In genomic region chrX:104902070-104902469, GRCh38 we compare ENCODE assay signal across 34 cellular contexts.
"Had no signal": no experiment of that assay in that cellular context is flagged by ENCODE, and none has a peak within 500 bp of the region (broad histone marks: within the 10 kb centered on the region; RNA-seq: fewer than 3 reads in every experiment).

No MANE protein-coding gene starts in this region.

- H3K27me3 Mint-ChIP-seq: activated B cell treated with CpG ODN at 0.5 μM for 24 hours; activated CD4-positive, alpha-beta memory T cell treated with anti-CD3 and anti-CD28 coated beads for 36 hours; activated CD4-positive, alpha-beta T cell treated with anti-CD3 and anti-CD28 coated beads, Interleukin-2, amount 10 ng/mL, durations not matched to agents 24 days and 14 days; activated CD8-positive, alpha-beta T cell treated with anti-CD3 and anti-CD28 coated beads for 36 hours; activated naive CD8-positive, alpha-beta T cell treated with anti-CD3 and anti-CD28 coated beads for 36 hours; activated T-helper 17 cell treated with anti-CD3 and anti-CD28 coated beads, Interleukin-2, amount 50 U/mL, for 72 hours had no signal

- H3K27ac Mint-ChIP-seq: activated B cell treated with CpG ODN at 0.5 μM for 24 hours; activated CD4-positive, alpha-beta memory T cell treated with anti-CD3 and anti-CD28 coated beads for 36 hours; activated CD4-positive, alpha-beta T cell treated with anti-CD3 and anti-CD28 coated beads, Interleukin-2, amount 10 ng/mL, durations not matched to agents 24 days and 14 days; activated CD8-positive, alpha-beta T cell treated with anti-CD3 and anti-CD28 coated beads for 36 hours; activated naive CD4-positive, alpha-beta T cell treated with anti-CD3 and anti-CD28 coated beads for 36 hours; activated naive CD4-positive, alpha-beta T cell treated with anti-CD3 and anti-CD28 coated beads, Interleukin-2, amount 50 U/mL, for 72 hours; activated naive CD8-positive, alpha-beta T cell treated with anti-CD3 and anti-CD28 coated beads for 36 hours; activated T-cell treated with anti-CD3 and anti-CD28 coated beads, Interleukin-2, amount 50 U/mL, for 72 hours; activated T-helper 1 cell treated with anti-CD3 and anti-CD28 coated beads, Interleukin-12 subunit alpha, Interleukin-12 subunit beta, Interleukin-2, Interleukin-4 antibody, amounts not matched to agents 30 ng/mL and 10 ng/mL and 1 ng/mL, durations not matched to agents 14 hours and 24 hours and 36 hours; activated T-helper 17 cell treated with anti-CD3 and anti-CD28 coated beads, Interleukin-2, amount 50 U/mL, for 72 hours; T-helper 1 cell treated with Interleukin-12 subunit alpha and Interleukin-12 subunit beta and Interleukin-4 antibody, amounts not matched to agents 30 μg/mL and 1 μg/mL, for 36 hours; T-helper 2 cell treated with Interferon-gamma antibody and Interleukin-4, amounts not matched to agents 5 μg/mL and 100 μg/mL, for 36 hours had no signal

- H3K4me1 Mint-ChIP-seq: activated B cell treated with CpG ODN at 0.5 μM for 24 hours; activated CD4-positive, alpha-beta T cell treated with anti-CD3 and anti-CD28 coated beads, Interleukin-2, amount 10 ng/mL, durations not matched to agents 24 days and 14 days; activated T-helper 17 cell treated with anti-CD3 and anti-CD28 coated beads, Interleukin-2, amount 50 U/mL, for 72 hours had no signal

- ATAC-seq: activated CD8-positive, alpha-beta T cell treated with anti-CD3 and anti-CD28 coated beads for 36 hours; activated T-cell treated with anti-CD3 and anti-CD28 coated beads, Interleukin-2, amount 50 U/mL, for 4 hours; activated T-cell treated with anti-CD3 and anti-CD28 coated beads, Interleukin-2, amount 50 U/mL, for 72 hours; activated T-helper 17 cell treated with anti-CD3 and anti-CD28 coated beads, Interleukin-2, amount 50 U/mL, for 72 hours; body of pancreas had no signal

- H3K9me3 Mint-ChIP-seq: activated B cell treated with CpG ODN at 0.5 μM for 24 hours; activated CD4-positive, alpha-beta memory T cell treated with anti-CD3 and anti-CD28 coated beads for 36 hours; activated CD4-positive, alpha-beta T cell treated with anti-CD3 and anti-CD28 coated beads, Interleukin-2, amount 10 ng/mL, durations not matched to agents 24 days and 14 days; activated CD8-positive, alpha-beta T cell treated with anti-CD3 and anti-CD28 coated beads for 36 hours; activated naive CD4-positive, alpha-beta T cell treated with anti-CD3 and anti-CD28 coated beads for 36 hours; activated naive CD4-positive, alpha-beta T cell treated with anti-CD3 and anti-CD28 coated beads, Interleukin-2, amount 50 U/mL, for 72 hours; activated T-cell treated with anti-CD3 and anti-CD28 coated beads, Interleukin-2, amount 50 U/mL, for 4 hours; activated T-cell treated with anti-CD3 and anti-CD28 coated beads, Interleukin-2, amount 50 U/mL, for 72 hours; activated T-helper 1 cell treated with anti-CD3 and anti-CD28 coated beads, Interleukin-12 subunit alpha, Interleukin-12 subunit beta, Interleukin-2, Interleukin-4 antibody, amounts not matched to agents 30 ng/mL and 10 ng/mL and 1 ng/mL, durations not matched to agents 14 hours and 24 hours and 36 hours; activated T-helper 17 cell treated with anti-CD3 and anti-CD28 coated beads, Interleukin-2, amount 50 U/mL, for 72 hours; T-helper 1 cell treated with Interleukin-12 subunit alpha and Interleukin-12 subunit beta and Interleukin-4 antibody, amounts not matched to agents 30 μg/mL and 1 μg/mL, for 36 hours; T-helper 2 cell treated with Interferon-gamma antibody and Interleukin-4, amounts not matched to agents 5 μg/mL and 100 μg/mL, for 36 hours had no signal

- FAIRE-seq: TTC549 had no signal

- H3K4me3 Mint-ChIP-seq: activated B cell treated with CpG ODN at 0.5 μM for 24 hours; activated CD4-positive, alpha-beta memory T cell treated with anti-CD3 and anti-CD28 coated beads for 36 hours; activated CD4-positive, alpha-beta T cell treated with anti-CD3 and anti-CD28 coated beads, Interleukin-2, amount 10 ng/mL, durations not matched to agents 24 days and 14 days; activated CD8-positive, alpha-beta T cell treated with anti-CD3 and anti-CD28 coated beads for 36 hours; activated naive CD4-positive, alpha-beta T cell treated with anti-CD3 and anti-CD28 coated beads for 36 hours; activated naive CD8-positive, alpha-beta T cell treated with anti-CD3 and anti-CD28 coated beads for 36 hours; activated T-cell treated with anti-CD3 and anti-CD28 coated beads, Interleukin-2, amount 50 U/mL, for 4 hours; activated T-cell treated with anti-CD3 and anti-CD28 coated beads, Interleukin-2, amount 50 U/mL, for 72 hours; activated T-helper 1 cell treated with anti-CD3 and anti-CD28 coated beads, Interleukin-12 subunit alpha, Interleukin-12 subunit beta, Interleukin-2, Interleukin-4 antibody, amounts not matched to agents 30 ng/mL and 10 ng/mL and 1 ng/mL, durations not matched to agents 14 hours and 24 hours and 36 hours; activated T-helper 17 cell treated with anti-CD3 and anti-CD28 coated beads, Interleukin-2, amount 50 U/mL, for 72 hours; T-helper 1 cell treated with Interleukin-12 subunit alpha and Interleukin-12 subunit beta and Interleukin-4 antibody, amounts not matched to agents 30 μg/mL and 1 μg/mL, for 36 hours; T-helper 2 cell treated with Interferon-gamma antibody and Interleukin-4, amounts not matched to agents 5 μg/mL and 100 μg/mL, for 36 hours had no signal

- DNase-seq: activated B cell treated with CpG ODN at 0.5 μM for 24 hours; activated CD4-positive, alpha-beta memory T cell treated with anti-CD3 and anti-CD28 coated beads for 36 hours; activated CD4-positive, alpha-beta T cell treated with anti-CD3 and anti-CD28 coated beads for 4 hours; activated CD4-positive, alpha-beta T cell treated with anti-CD3 and anti-CD28 coated beads, Interleukin-2, amount 10 ng/mL, durations not matched to agents 24 days and 14 days; activated CD4-positive, alpha-beta T cell treated with anti-CD3 and anti-CD28 coated beads, Interleukin-2, amount 50 U/mL, for 1 hour; activated CD4-positive, alpha-beta T cell treated with anti-CD3 and anti-CD28 coated beads, Interleukin-2, amount 50 U/mL, for 4 hours; activated CD4-positive, CD25-positive, alpha-beta regulatory T cell treated with anti-CD3 and anti-CD28 coated beads, Interleukin-2, amount 50 U/mL, for 72 hours; activated CD8-positive, alpha-beta memory T cell treated with anti-CD3 and anti-CD28 coated beads, Interleukin-2, amount 50 U/mL, for 4 hours; activated CD8-positive, alpha-beta T cell treated with anti-CD3 and anti-CD28 coated beads for 36 hours; activated effector memory CD4-positive, alpha-beta T cell treated with anti-CD3 and anti-CD28 coated beads, Interleukin-2, amount 50 U/mL, for 16 hours; activated gamma-delta T cell treated with Interleukin-2 at 50 U/mL for 16 hours; activated naive CD4-positive, alpha-beta T cell; activated naive CD4-positive, alpha-beta T cell treated with anti-CD3 and anti-CD28 coated beads for 36 hours; activated naive CD4-positive, alpha-beta T cell treated with anti-CD3 and anti-CD28 coated beads, Interleukin-2, amount 50 U/mL, for 16 hours; activated naive CD8-positive, alpha-beta T cell treated with anti-CD3 and anti-CD28 coated beads for 36 hours; activated T-cell treated with anti-CD3 and anti-CD28 coated beads for 4 hours; activated T-cell treated with anti-CD3 and anti-CD28 coated beads, Interleukin-2, amount 50 U/mL, for 1 hour; activated T-cell treated with anti-CD3 and anti-CD28 coated beads, Interleukin-2, amount 50 U/mL, for 4 hours; activated T-cell treated with anti-CD3 and anti-CD28 coated beads, Interleukin-2, amount 50 U/mL, for 72 hours; adrenal gland; amniotic stem cell; aorta; body of pancreas; brain microvascular endothelial cell; central memory CD4-positive, alpha-beta T cell; T-helper 1 cell; T-helper 2 cell; T-helper 9 cell had no signal
